Comparison of ENCODE assay signal across 8 cellular contexts in genomic region chr19:55118401-55118991, GRCh38. TPM values are rescaled to one million over a fixed set of nuclear protein-coding genes. Genes with fewer than 3 reads are reported as not detected.
DNase-seq lines count a peak whose midpoint lies in the region; ATAC-seq and TF ChIP-seq lines count a peak whose summit lies in the region.

No MANE protein-coding gene starts in this region.

- H3K27ac Mint-ChIP-seq in activated naive CD4-positive, alpha-beta T cell treated with anti-CD3 and anti-CD28 coated beads, Interleukin-2, amount 10 ng/mL, durations not matched to agents 7 days and 5 days = peak overlapping the region; percentile 91
- H3K27ac Mint-ChIP-seq in activated CD4-positive, alpha-beta memory T cell treated with anti-CD3 and anti-CD28 coated beads, Interleukin-2, amount 10 ng/mL, durations not matched to agents 7 days and 5 days = peak overlapping the region; percentile 83

- H3K27ac ChIP-seq in foreskin keratinocyte = peak overlapping the region; percentile 6

- H3K4me1 Mint-ChIP-seq in activated naive CD4-positive, alpha-beta T cell treated with anti-CD3 and anti-CD28 coated beads, Interleukin-2, amount 10 ng/mL, durations not matched to agents 7 days and 5 days = peaks cover 52% of the 10 kb centered on the region
- H3K4me1 Mint-ChIP-seq in activated CD4-positive, alpha-beta memory T cell treated with anti-CD3 and anti-CD28 coated beads, Interleukin-2, amount 10 ng/mL, durations not matched to agents 7 days and 5 days = peaks cover 46% of the 10 kb centered on the region

- CTCF ChIA-PET in activated naive CD4-positive, alpha-beta T cell treated with anti-CD3 and anti-CD28 coated beads, Interleukin-2, amount 10 ng/mL, durations not matched to agents 7 days and 5 days (lab: Charles Lee) = interaction anchor here (1.1 to 1.3 kb wide), 2 partner anchors 22 to 1191 kb away, joined by 3 to 4 read pairs; no protein-coding TSS in a partner anchor
- CTCF ChIA-PET in activated CD4-positive, alpha-beta memory T cell treated with anti-CD3 and anti-CD28 coated beads, Interleukin-2, amount 10 ng/mL, durations not matched to agents 7 days and 5 days (lab: Charles Lee) = interaction anchor here (0.9 to 2.0 kb wide), 4 partner anchors 53 to 349 kb away, joined by 3 to 5 read pairs (median 4); partner anchors contain the start of gene KMT5C

- no peaks in the 10 kb centered on the region for H3K36me3 ChIP-seq in neuron (ENCODE audit: insufficient read depth, low read length)

- peaks cover 3% of the 10 kb centered on the region for H3K9me3 ChIP-seq in neuron (ENCODE audit: low read length)

- H3K36me3 Mint-ChIP-seq in activated naive CD4-positive, alpha-beta T cell treated with anti-CD3 and anti-CD28 coated beads, Interleukin-2, amount 10 ng/mL, durations not matched to agents 7 days and 5 days = peaks cover 14% of the 10 kb centered on the region
- H3K36me3 Mint-ChIP-seq in activated CD4-positive, alpha-beta memory T cell treated with anti-CD3 and anti-CD28 coated beads, Interleukin-2, amount 10 ng/mL, durations not matched to agents 7 days and 5 days (ENCODE audit: low read depth) = peaks cover 11% of the 10 kb centered on the region

- POLR2A ChIA-PET in activated CD4-positive, alpha-beta memory T cell treated with anti-CD3 and anti-CD28 coated beads, Interleukin-2, amount 10 ng/mL, durations not matched to agents 7 days and 5 days (lab: Charles Lee) = interaction anchor here (0.9 to 3.1 kb wide), 11 partner anchors 12 to 369 kb away, joined by 3 to 15 read pairs (median 5); partner anchors contain the start of genes HSPBP1, RDH13, SSC5D and TMEM238

- peak overlapping the region; percentile 88 for H2AFZ ChIP-seq in neuron (ENCODE audit: low read depth, low read length)

- no peak for ATAC-seq in foreskin keratinocyte

- H3K27me3 ChIP-seq in foreskin keratinocyte (no peaks in the 10 kb centered on the region), neuron (ENCODE audit: insufficient read depth, low read length) (no peaks in the 10 kb centered on the region)

- H3K4me1 ChIP-seq in foreskin keratinocyte = no peaks in the 10 kb centered on the region
- peaks cover 35% of the 10 kb centered on the region for H3K4me1 ChIP-seq in neuron (ENCODE audit: insufficient read depth, low read length)

- peak overlapping the region; percentile 82 for H3K4me3 ChIP-seq in neuron (ENCODE audit: low read length)

- no peaks in the 10 kb centered on the region for H3K9me3 Mint-ChIP-seq in activated naive CD4-positive, alpha-beta T cell treated with anti-CD3 and anti-CD28 coated beads, Interleukin-2, amount 10 ng/mL, durations not matched to agents 7 days and 5 days
- H3K9me3 Mint-ChIP-seq in activated CD4-positive, alpha-beta memory T cell treated with anti-CD3 and anti-CD28 coated beads, Interleukin-2, amount 10 ng/mL, durations not matched to agents 7 days and 5 days = no peaks in the 10 kb centered on the region

- peak overlapping the region; percentile 84 for H3K4me3 Mint-ChIP-seq in activated naive CD4-positive, alpha-beta T cell treated with anti-CD3 and anti-CD28 coated beads, Interleukin-2, amount 10 ng/mL, durations not matched to agents 7 days and 5 days
- peak overlapping the region; percentile 91 for H3K4me3 Mint-ChIP-seq in activated CD4-positive, alpha-beta memory T cell treated with anti-CD3 and anti-CD28 coated beads, Interleukin-2, amount 10 ng/mL, durations not matched to agents 7 days and 5 days

- peaks cover 19% of the 10 kb centered on the region for H3K27me3 Mint-ChIP-seq in activated naive CD4-positive, alpha-beta T cell treated with anti-CD3 and anti-CD28 coated beads, Interleukin-2, amount 10 ng/mL, durations not matched to agents 7 days and 5 days
- peaks cover 15% of the 10 kb centered on the region for H3K27me3 Mint-ChIP-seq in activated CD4-positive, alpha-beta memory T cell treated with anti-CD3 and anti-CD28 coated beads, Interleukin-2, amount 10 ng/mL, durations not matched to agents 7 days and 5 days

- TF ChIP-seq CTCF in foreskin keratinocyte (conservative IDR thresholded peaks at IDR 0.05) = no peak

- DNase-seq in activated naive CD4-positive, alpha-beta T cell treated with anti-CD3 and anti-CD28 coated beads, Interleukin-2, amount 10 ng/mL, durations not matched to agents 7 days and 5 days = peak; percentile 41
- DNase-seq in activated naive CD4-positive, alpha-beta T cell (lab: John Stamatoyannopoulos, UW) = no peak
- DNase-seq in activated CD4-positive, alpha-beta memory T cell treated with anti-CD3 and anti-CD28 coated beads, Interleukin-2, amount 10 ng/mL, durations not matched to agents 7 days and 5 days = peak; percentile 51
- DNase-seq in foreskin keratinocyte (peak in 1 of 2 donors; percentile 30), NCI-H748 treated with DMSO at 0.1 percent for 48 hours (lab: John Stamatoyannopoulos, UW) (no peak), 8988T (no peak), NCI-H345 treated with DMSO at 0.1 percent for 48 hours (lab: John Stamatoyannopoulos, UW; ENCODE audit: unreplicated experiment) (no peak)

RNA-seq across cellular contexts. Expression of gene PPP1R12C, which starts 1.1 kb away (rescaled TPM):
- total RNA-seq in activated CD4-positive, alpha-beta memory T cell treated with anti-CD3 and anti-CD28 coated beads, Interleukin-2, amount 10 ng/mL, durations not matched to agents 7 days and 5 days = 100 to 1,000 TPM; 132 to 134 TPM
- 59.8 and 60.9 TPM in 2 replicates for total RNA-seq in foreskin keratinocyte
- 64.8 and 65.2 TPM in 2 replicates for polyA plus RNA-seq in foreskin keratinocyte

RNA-seq across cellular contexts. Expression of gene TNNT1, which starts 30.5 kb away (rescaled TPM):
- total RNA-seq in activated CD4-positive, alpha-beta memory T cell treated with anti-CD3 and anti-CD28 coated beads, Interleukin-2, amount 10 ng/mL, durations not matched to agents 7 days and 5 days = under 1 TPM; 0.38 to 0.68 TPM
- total RNA-seq in foreskin keratinocyte = 134 and 199 TPM in 2 replicates
- 157 and 208 TPM in 2 replicates for polyA plus RNA-seq in foreskin keratinocyte

RNA-seq across cellular contexts. Expression of gene TNNI3, which starts 39.0 kb away (rescaled TPM):
- not detected for total RNA-seq in activated CD4-positive, alpha-beta memory T cell treated with anti-CD3 and anti-CD28 coated beads, Interleukin-2, amount 10 ng/mL, durations not matched to agents 7 days and 5 days
- 5.3 and 5.4 TPM in 2 replicates for total RNA-seq in foreskin keratinocyte
- polyA plus RNA-seq in foreskin keratinocyte = 8.9 and 9.1 TPM in 2 replicates

RNA-seq across cellular contexts. Expression of gene EPS8L1, which starts 42.8 kb away (rescaled TPM):
- 1 to 10 TPM; 6.9 to 7.6 TPM for total RNA-seq in activated CD4-positive, alpha-beta memory T cell treated with anti-CD3 and anti-CD28 coated beads, Interleukin-2, amount 10 ng/mL, durations not matched to agents 7 days and 5 days
- 16.6 and 30.2 TPM in 2 replicates for total RNA-seq in foreskin keratinocyte
- 18.7 and 29.0 TPM in 2 replicates for polyA plus RNA-seq in foreskin keratinocyte

RNA-seq across cellular contexts. Expression of gene DNAAF3, which starts 47.9 kb away (rescaled TPM):
- not detected for total RNA-seq in activated CD4-positive, alpha-beta memory T cell treated with anti-CD3 and anti-CD28 coated beads, Interleukin-2, amount 10 ng/mL, durations not matched to agents 7 days and 5 days
- total RNA-seq in foreskin keratinocyte = 7.3 and 9.1 TPM in 2 replicates
- 10.2 and 11.4 TPM in 2 replicates for polyA plus RNA-seq in foreskin keratinocyte

Comparison
In these comparisons a context has a peak if more than half of its experiments do, and no peak if none do; other contexts are left out.
1. DNase-seq: peak in activated naive CD4-positive, alpha-beta T cell treated with anti-CD3 and anti-CD28 coated beads, Interleukin-2, amount 10 ng/mL, durations not matched to agents 7 days and 5 days (single experiment) and activated CD4-positive, alpha-beta memory T cell treated with anti-CD3 and anti-CD28 coated beads, Interleukin-2, amount 10 ng/mL, durations not matched to agents 7 days and 5 days (single experiment); none in activated naive CD4-positive, alpha-beta T cell (0 of 4), NCI-H748 treated with DMSO at 0.1 percent for 48 hours (single experiment), 8988T (single experiment) and NCI-H345 treated with DMSO at 0.1 percent for 48 hours (single experiment).
2. RNA of gene TNNT1, which starts 30.5 kb away (total RNA-seq): 134 to 199 TPM in foreskin keratinocyte; 0.38 to 0.68 TPM in activated CD4-positive, alpha-beta memory T cell treated with anti-CD3 and anti-CD28 coated beads, Interleukin-2, amount 10 ng/mL, durations not matched to agents 7 days and 5 days; every median in the first group is over 10 times any median in the second.